In genomic region chr1:70411360-70411844, GRCh38 we compare ENCODE assay signal across 1 cellular context.
A peak's percentile ranks its signal among the peaks of the same experiment; 100 is the strongest.
TF ChIP-seq lines count a peak whose summit lies in the region.

No MANE protein-coding gene starts in this region.

TF ChIP-seq in HepG2, 621 proteins besides CTCF, POLR2A, EP300 and RAD21 (continued from another document and continues in another):
- TF ChIP-seq, protein P1, sequence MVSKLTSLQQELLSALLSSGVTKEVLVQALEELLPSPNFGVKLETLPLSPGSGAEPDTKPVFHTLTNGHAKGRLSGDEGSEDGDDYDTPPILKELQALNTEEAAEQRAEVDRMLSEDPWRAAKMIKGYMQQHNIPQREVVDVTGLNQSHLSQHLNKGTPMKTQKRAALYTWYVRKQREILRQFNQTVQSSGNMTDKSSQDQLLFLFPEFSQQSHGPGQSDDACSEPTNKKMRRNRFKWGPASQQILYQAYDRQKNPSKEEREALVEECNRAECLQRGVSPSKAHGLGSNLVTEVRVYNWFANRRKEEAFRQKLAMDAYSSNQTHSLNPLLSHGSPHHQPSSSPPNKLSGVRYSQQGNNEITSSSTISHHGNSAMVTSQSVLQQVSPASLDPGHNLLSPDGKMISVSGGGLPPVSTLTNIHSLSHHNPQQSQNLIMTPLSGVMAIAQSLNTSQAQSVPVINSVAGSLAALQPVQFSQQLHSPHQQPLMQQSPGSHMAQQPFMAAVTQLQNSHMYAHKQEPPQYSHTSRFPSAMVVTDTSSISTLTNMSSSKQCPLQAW (CRISPR knock-in tag; IDR thresholded peaks at IDR 0.05): no peak
- TF ChIP-seq ZMYM4 (CRISPR knock-in tag; IDR thresholded peaks at IDR 0.05) (no peak), MYNN (CRISPR knock-in tag; IDR thresholded peaks at IDR 0.05; ENCODE audit: low read depth) (no peak), ZNF639 (CRISPR knock-in tag; conservative IDR thresholded peaks at IDR 0.05) (no peak), ZNF512 (CRISPR knock-in tag; IDR thresholded peaks at IDR 0.05) (no peak), ZNF546 (CRISPR knock-in tag; conservative IDR thresholded peaks at IDR 0.05) (no peak), ZNF710 (CRISPR knock-in tag; IDR thresholded peaks at IDR 0.05; ENCODE audit: borderline replicate concordance) (0 out of 2 replicates have a peak, but pooled peaks have one; percentile 23), RBAK (CRISPR knock-in tag; IDR thresholded peaks at IDR 0.05) (no peak), RARG (CRISPR knock-in tag; IDR thresholded peaks at IDR 0.05; ENCODE audit: low read depth) (no peak), SIN3B (IDR thresholded peaks at IDR 0.05; ENCODE audit: low read length) (0 out of 2 replicates have a peak, but pooled peaks have one; percentile 8), ZNF547 (CRISPR knock-in tag; IDR thresholded peaks at IDR 0.05) (no peak; the same call in 1 of the 2 replicates), HBP1 (CRISPR knock-in tag; IDR thresholded peaks at IDR 0.05; ENCODE audit: low read depth) (no peak), ZNF629 (CRISPR knock-in tag; conservative IDR thresholded peaks at IDR 0.05) (no peak), SOX5 (CRISPR knock-in tag; IDR thresholded peaks at IDR 0.05; ENCODE audit: borderline replicate concordance) (no peak), ZNF143 (CRISPR knock-in tag; IDR thresholded peaks at IDR 0.05) (no peak), SRF (IDR thresholded peaks at IDR 0.05; ENCODE audit: low read depth, low read length) (no peak), THAP7 (CRISPR knock-in tag; IDR thresholded peaks at IDR 0.05) (0 out of 2 replicates have a peak, but pooled peaks have one; percentile 19), ATM (IDR thresholded peaks at IDR 0.05; ENCODE audit: borderline replicate concordance) (no peak), ARNT2 (CRISPR knock-in tag; IDR thresholded peaks at IDR 0.05; ENCODE audit: low read depth) (no peak), RFX3 (CRISPR knock-in tag; IDR thresholded peaks at IDR 0.05) (no peak), GABPA (IDR thresholded peaks at IDR 0.05; ENCODE audit: low read depth, low read length) (no peak), GABPA (CRISPR knock-in tag; IDR thresholded peaks at IDR 0.05; ENCODE audit: low read depth) (no peak)
- TF ChIP-seq, protein P2, sequence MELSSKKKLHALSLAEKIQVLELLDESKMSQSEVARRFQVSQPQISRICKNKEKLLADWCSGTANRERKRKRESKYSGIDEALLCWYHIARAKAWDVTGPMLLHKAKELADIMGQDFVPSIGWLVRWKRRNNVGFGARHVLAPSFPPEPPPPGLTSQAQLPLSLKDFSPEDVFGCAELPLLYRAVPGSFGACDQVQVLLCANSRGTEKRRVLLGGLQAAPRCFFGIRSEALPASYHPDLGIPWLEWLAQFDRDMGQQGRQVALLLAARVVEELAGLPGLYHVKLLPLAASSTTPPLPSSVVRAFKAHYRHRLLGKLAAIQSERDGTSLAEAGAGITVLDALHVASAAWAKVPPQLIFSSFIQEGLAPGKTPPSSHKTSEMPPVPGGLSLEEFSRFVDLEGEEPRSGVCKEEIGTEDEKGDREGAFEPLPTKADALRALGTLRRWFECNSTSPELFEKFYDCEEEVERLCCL (CRISPR knock-in tag; IDR thresholded peaks at IDR 0.05; ENCODE audit: borderline replicate concordance): no peak
- TF ChIP-seq, protein P3, sequence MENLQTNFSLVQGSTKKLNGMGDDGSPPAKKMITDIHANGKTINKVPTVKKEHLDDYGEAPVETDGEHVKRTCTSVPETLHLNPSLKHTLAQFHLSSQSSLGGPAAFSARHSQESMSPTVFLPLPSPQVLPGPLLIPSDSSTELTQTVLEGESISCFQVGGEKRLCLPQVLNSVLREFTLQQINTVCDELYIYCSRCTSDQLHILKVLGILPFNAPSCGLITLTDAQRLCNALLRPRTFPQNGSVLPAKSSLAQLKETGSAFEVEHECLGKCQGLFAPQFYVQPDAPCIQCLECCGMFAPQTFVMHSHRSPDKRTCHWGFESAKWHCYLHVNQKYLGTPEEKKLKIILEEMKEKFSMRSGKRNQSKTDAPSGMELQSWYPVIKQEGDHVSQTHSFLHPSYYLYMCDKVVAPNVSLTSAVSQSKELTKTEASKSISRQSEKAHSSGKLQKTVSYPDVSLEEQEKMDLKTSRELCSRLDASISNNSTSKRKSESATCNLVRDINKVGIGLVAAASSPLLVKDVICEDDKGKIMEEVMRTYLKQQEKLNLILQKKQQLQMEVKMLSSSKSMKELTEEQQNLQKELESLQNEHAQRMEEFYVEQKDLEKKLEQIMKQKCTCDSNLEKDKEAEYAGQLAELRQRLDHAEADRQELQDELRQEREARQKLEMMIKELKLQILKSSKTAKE (CRISPR knock-in tag; IDR thresholded peaks at IDR 0.05; ENCODE audit: borderline replicate concordance): no peak
- TF ChIP-seq, protein P4, sequence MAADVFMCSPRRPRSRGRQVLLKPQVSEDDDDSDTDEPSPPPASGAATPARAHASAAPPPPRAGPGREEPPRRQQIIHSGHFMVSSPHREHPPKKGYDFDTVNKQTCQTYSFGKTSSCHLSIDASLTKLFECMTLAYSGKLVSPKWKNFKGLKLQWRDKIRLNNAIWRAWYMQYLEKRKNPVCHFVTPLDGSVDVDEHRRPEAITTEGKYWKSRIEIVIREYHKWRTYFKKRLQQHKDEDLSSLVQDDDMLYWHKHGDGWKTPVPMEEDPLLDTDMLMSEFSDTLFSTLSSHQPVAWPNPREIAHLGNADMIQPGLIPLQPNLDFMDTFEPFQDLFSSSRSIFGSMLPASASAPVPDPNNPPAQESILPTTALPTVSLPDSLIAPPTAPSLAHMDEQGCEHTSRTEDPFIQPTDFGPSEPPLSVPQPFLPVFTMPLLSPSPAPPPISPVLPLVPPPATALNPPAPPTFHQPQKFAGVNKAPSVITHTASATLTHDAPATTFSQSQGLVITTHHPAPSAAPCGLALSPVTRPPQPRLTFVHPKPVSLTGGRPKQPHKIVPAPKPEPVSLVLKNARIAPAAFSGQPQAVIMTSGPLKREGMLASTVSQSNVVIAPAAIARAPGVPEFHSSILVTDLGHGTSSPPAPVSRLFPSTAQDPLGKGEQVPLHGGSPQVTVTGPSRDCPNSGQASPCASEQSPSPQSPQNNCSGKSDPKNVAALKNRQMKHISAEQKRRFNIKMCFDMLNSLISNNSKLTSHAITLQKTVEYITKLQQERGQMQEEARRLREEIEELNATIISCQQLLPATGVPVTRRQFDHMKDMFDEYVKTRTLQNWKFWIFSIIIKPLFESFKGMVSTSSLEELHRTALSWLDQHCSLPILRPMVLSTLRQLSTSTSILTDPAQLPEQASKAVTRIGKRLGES (CRISPR knock-in tag; IDR thresholded peaks at IDR 0.05; ENCODE audit: borderline replicate concordance): no peak
- TF ChIP-seq, protein P5, sequence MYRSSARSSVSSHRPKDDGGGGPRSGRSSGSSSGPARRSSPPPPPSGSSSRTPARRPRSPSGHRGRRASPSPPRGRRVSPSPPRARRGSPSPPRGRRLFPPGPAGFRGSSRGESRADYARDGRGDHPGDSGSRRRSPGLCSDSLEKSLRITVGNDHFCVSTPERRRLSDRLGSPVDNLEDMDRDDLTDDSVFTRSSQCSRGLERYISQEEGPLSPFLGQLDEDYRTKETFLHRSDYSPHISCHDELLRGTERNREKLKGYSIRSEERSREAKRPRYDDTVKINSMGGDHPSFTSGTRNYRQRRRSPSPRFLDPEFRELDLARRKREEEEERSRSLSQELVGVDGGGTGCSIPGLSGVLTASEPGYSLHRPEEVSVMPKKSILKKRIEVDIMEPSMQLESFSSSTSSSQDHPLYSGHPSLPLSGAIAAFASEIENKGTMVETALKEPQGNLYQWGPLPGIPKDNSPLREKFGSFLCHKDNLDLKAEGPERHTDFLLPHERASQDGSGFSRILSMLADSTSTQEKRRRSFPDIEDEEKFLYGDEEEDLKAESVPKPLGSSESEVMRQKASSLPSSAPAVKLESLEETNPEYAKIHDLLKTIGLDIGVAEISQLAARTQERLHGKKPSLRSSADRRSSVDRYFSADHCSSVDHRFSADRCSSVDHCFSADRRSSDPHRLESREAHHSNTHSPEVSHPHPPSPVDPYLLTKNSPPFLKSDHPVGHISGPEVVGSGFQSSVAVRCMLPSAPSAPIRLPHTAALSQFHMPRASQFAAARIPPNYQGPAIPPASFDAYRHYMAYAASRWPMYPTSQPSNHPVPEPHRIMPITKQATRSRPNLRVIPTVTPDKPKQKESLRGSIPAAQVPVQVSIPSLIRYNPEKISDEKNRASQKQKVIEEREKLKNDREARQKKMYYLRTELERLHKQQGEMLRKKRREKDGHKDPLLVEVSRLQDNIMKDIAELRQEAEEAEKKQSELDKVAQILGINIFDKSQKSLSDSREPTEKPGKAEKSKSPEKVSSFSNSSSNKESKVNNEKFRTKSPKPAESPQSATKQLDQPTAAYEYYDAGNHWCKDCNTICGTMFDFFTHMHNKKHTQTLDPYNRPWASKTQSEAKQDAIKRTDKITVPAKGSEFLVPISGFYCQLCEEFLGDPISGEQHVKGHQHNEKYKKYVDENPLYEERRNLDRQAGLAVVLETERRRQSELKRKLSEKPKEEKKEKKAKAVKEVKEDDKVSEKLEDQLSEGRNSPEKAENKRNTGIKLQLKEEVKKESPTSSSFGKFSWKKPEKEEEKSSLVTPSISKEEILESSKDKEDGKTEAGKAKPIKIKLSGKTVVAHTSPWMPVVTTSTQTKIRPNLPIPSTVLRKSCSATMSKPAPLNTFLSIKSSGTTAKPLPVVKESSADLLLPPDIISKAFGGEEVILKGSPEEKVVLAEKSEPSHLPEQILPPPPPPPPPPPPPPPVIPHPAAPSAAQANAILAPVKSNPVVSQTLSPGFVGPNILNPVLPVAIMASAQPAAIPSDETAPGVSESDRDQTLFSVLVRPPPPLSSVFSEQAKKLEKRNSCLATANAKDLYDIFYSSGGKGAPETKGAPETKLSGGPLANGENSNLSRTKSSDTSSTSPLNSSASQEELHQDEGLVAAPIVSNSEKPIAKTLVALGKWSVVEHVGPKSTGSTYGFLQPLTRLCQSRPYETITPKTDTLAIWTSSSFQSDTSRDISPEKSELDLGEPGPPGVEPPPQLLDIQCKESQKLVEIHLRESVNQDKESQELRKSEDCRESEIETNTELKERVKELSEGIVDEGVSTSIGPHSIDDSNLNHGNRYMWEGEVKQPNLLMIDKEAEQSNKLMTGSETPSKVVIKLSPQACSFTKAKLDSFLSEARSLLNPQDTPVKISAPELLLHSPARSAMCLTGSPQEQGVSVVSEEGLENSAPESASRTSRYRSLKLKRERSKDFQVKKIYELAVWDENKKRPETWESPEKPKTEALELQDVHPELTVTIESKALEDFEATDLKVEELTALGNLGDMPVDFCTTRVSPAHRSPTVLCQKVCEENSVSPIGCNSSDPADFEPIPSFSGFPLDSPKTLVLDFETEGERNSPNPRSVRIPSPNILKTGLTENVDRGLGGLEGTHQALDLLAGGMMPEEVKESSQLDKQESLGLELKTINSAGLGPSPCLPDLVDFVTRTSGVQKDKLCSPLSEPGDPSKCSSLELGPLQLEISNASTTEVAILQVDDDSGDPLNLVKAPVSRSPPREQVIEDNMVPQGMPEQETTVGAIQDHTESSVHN (CRISPR knock-in tag; IDR thresholded peaks at IDR 0.05): 0 out of 2 replicates have a peak, but pooled peaks have one; percentile 24
